ENCODE assay signal across 1 cellular context in the genomic region with DNA sequence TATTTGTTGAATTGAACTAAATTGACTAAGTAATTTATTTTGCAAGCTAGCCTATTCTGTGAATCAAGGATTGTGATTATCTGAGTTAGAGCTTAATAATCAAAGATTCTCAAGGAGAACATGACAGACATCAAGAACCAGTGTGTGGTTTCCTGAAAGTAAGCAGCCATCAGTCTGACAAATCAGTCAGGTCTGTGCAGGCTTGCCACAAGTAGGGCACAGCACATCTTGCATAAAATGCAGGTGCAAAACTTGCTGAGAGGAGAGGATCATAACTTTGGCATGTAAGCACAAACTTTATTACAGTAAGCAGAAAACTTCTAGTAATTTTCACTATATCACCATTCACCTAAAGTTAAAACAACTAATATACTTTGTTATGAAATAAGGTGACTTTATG.
TF ChIP-seq lines count a peak whose summit lies in the region.

No MANE protein-coding gene starts in this region.

TF ChIP-seq in IMR-90, 13 proteins besides CTCF, POLR2A, EP300 and RAD21:
- no peak for TF ChIP-seq SMC3 (IDR thresholded peaks at IDR 0.05; ENCODE audit: low read depth, low read length)
- no peak for TF ChIP-seq CHD1 (IDR thresholded peaks at IDR 0.05; ENCODE audit: low read depth, low read length)
- TF ChIP-seq MAFK (IDR thresholded peaks at IDR 0.05; ENCODE audit: low read depth, low read length), result no peak
- no peak for TF ChIP-seq BHLHE40 (IDR thresholded peaks at IDR 0.05; ENCODE audit: low read depth, low read length)
- no peak for TF ChIP-seq RCOR1 (IDR thresholded peaks at IDR 0.05; ENCODE audit: insufficient replicate concordance, low read length)
- TF ChIP-seq CEBPB (IDR thresholded peaks at IDR 0.05; ENCODE audit: low read depth, low read length), result no peak
- no peak for TF ChIP-seq MXI1 (IDR thresholded peaks at IDR 0.05; ENCODE audit: borderline replicate concordance, low read depth, low read length)
- TF ChIP-seq USF2 (IDR thresholded peaks at IDR 0.05; ENCODE audit: low read depth, low read length), result no peak
- TF ChIP-seq NFE2L2 (IDR thresholded peaks at IDR 0.05; ENCODE audit: low read depth, low read length), result no peak
- TF ChIP-seq RFX5 (IDR thresholded peaks at IDR 0.05; ENCODE audit: low read depth, low read length), result no peak
- TF ChIP-seq ELK1 (IDR thresholded peaks at IDR 0.05; ENCODE audit: borderline replicate concordance, low read depth, low read length), result no peak
- no peak for TF ChIP-seq FOS (IDR thresholded peaks at IDR 0.05; ENCODE audit: low read depth, low read length)
- TF ChIP-seq MAZ (IDR thresholded peaks at IDR 0.05; ENCODE audit: borderline replicate concordance, low read depth, low read length), result no peak
